In the genomic region with DNA sequence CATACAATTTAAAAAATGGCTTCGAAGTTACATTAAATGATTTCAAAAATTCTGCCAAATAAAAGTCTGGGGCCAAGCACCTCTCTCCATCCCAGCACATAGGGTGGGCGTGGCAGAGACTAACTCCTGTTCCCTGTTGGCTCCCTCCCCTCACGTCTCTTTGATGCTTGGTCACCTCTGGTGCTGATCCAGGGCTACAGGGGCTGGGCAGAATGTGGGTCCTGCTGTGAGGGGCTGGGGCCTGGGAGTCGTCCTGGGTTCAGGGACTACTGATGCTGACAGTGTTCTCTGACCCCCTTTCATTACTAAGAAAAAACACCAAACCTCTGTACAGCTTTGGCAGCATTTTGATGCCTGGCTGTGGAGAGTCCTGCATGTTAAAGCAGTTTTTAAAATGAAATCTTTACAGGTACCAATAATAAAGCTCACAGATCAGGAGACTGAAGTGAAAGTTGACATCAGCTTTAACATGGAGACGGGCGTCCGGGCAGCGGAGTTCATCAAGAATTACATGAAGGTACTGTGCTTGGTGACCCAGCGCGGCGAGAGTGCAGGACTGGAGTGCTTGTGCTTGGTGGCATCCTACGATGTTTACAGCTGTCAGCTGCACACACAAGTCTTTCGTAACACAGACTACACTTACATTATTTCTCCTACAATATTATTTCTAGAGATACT, we compare ENCODE assay signal across 18 cellular contexts. TPM values are rescaled to one million over a fixed set of nuclear protein-coding genes. Genes with fewer than 3 reads are reported as not detected.
A peak's percentile ranks its signal among the peaks of the same experiment; 100 is the strongest.
DNase-seq lines count a peak whose midpoint lies in the region; ATAC-seq and TF ChIP-seq lines count a peak whose summit lies in the region.
"Had no signal": no experiment of that assay in that cellular context is flagged by ENCODE, and none has a peak within 500 bp of the region (broad histone marks: within the 10 kb centered on the region; RNA-seq: fewer than 3 reads in every experiment).

No MANE protein-coding gene starts in this region.

- DNase-seq in activated CD4-positive, alpha-beta T cell treated with anti-CD3 and anti-CD28 coated beads for 36 hours, result no peak
- no peak for DNase-seq in activated CD4-positive, alpha-beta T cell treated with anti-CD3 and anti-CD28 coated beads for 4 hours
- DNase-seq in activated T-cell treated with anti-CD3 and anti-CD28 coated beads, Interleukin-2, amount 50 U/mL, for 72 hours, result no peak
- no peak for DNase-seq in activated T-cell treated with anti-CD3 and anti-CD28 coated beads, Interleukin-2, amount 50 U/mL, for 4 hours
- peak; percentile 61 for DNase-seq in sigmoid colon
- DNase-seq in upper lobe of right lung, result peak; percentile 33
- no peak for DNase-seq in ecto neural progenitor cell (ENCODE audit: low spot score)
- no peak for DNase-seq in T-cell
- DNase-seq: CD4-positive, alpha-beta memory T cell; DMS153; DMS79; GDM1; HCEC 1CT had no signal

- intact Hi-C loops in activated CD4-positive, alpha-beta T cell treated with anti-CD3 and anti-CD28 coated beads for 36 hours (cut with DNase I, micrococcal nuclease), result loop anchor here in 1 of 2 experiments (10.0 kb wide), 1 partner anchor 367 kb away; a partner anchor contains a TSS
- intact Hi-C loops in sigmoid colon (cut with DNase I), result loop anchor here (10.0 kb wide), 1 partner anchor 367 kb away; a partner anchor contains a TSS
- intact Hi-C loops in upper lobe of right lung (cut with DNase I), result loop anchor here (10.0 kb wide), 1 partner anchor 107 kb away; a partner anchor contains a TSS

- no peaks in the 10 kb centered on the region for H3K9me3 Mint-ChIP-seq in activated CD4-positive, alpha-beta T cell treated with anti-CD3 and anti-CD28 coated beads for 36 hours (ENCODE audit: low read depth)
- H3K9me3 Mint-ChIP-seq in activated T-cell treated with anti-CD3 and anti-CD28 coated beads, Interleukin-2, amount 50 U/mL, for 72 hours, result no peaks in the 10 kb centered on the region
- H3K9me3 Mint-ChIP-seq in activated T-cell treated with anti-CD3 and anti-CD28 coated beads, Interleukin-2, amount 50 U/mL, for 4 hours, result no peaks in the 10 kb centered on the region
- H3K9me3 Mint-ChIP-seq in T-cell, result no peaks in the 10 kb centered on the region
- H3K9me3 Mint-ChIP-seq: CD14-positive monocyte; CD4-positive, alpha-beta memory T cell; GM23338 had no signal

- ATAC-seq in activated CD4-positive, alpha-beta T cell treated with anti-CD3 and anti-CD28 coated beads for 36 hours, result no peak
- ATAC-seq in activated T-cell treated with anti-CD3 and anti-CD28 coated beads, Interleukin-2, amount 50 U/mL, for 72 hours (replicated peaks in 1 of 2), result no peak
- no peak for ATAC-seq in activated T-cell treated with anti-CD3 and anti-CD28 coated beads, Interleukin-2, amount 50 U/mL, for 4 hours
- ATAC-seq in upper lobe of right lung, result no peak
- no peak for ATAC-seq in T-cell (replicated peaks in 1 of 4)
- ATAC-seq: A549, GM23338 had no signal

- TF ChIP-seq EP300 in sigmoid colon (IDR thresholded peaks at IDR 0.05), result no peak

- no peak for TF ChIP-seq POLR2A in sigmoid colon (IDR thresholded peaks at IDR 0.05)

- H3K27me3 Mint-ChIP-seq in activated CD4-positive, alpha-beta T cell treated with anti-CD3 and anti-CD28 coated beads for 36 hours, result no peaks in the 10 kb centered on the region
- no peaks in the 10 kb centered on the region for H3K27me3 Mint-ChIP-seq in activated T-cell treated with anti-CD3 and anti-CD28 coated beads, Interleukin-2, amount 50 U/mL, for 72 hours (ENCODE audit: low read depth)
- H3K27me3 Mint-ChIP-seq in activated T-cell treated with anti-CD3 and anti-CD28 coated beads, Interleukin-2, amount 50 U/mL, for 4 hours (ENCODE audit: low read depth), result no peaks in the 10 kb centered on the region
- no peaks in the 10 kb centered on the region for H3K27me3 Mint-ChIP-seq in T-cell
- H3K27me3 Mint-ChIP-seq: CD4-positive, alpha-beta memory T cell had no signal

- H3K4me1 Mint-ChIP-seq in activated CD4-positive, alpha-beta T cell treated with anti-CD3 and anti-CD28 coated beads for 36 hours, result peaks cover 15% of the 10 kb centered on the region
- peaks cover 36% of the 10 kb centered on the region for H3K4me1 Mint-ChIP-seq in activated T-cell treated with anti-CD3 and anti-CD28 coated beads, Interleukin-2, amount 50 U/mL, for 72 hours (ENCODE audit: low read depth)
- H3K4me1 Mint-ChIP-seq in activated T-cell treated with anti-CD3 and anti-CD28 coated beads, Interleukin-2, amount 50 U/mL, for 4 hours (ENCODE audit: low read depth), result peaks cover 11% of the 10 kb centered on the region
- H3K4me1 Mint-ChIP-seq in T-cell, result peaks cover 4 to 16% (median 10%) of the 10 kb centered on the region in 3 donors

- CTCF ChIA-PET in activated CD4-positive, alpha-beta T cell treated with anti-CD3 and anti-CD28 coated beads for 36 hours (lab: Charles Lee), result interaction anchor here (0.9 to 1.0 kb wide), 3 partner anchors 9 to 18 kb away, joined by 3 to 4 read pairs (median 3); no protein-coding TSS in a partner anchor
- CTCF ChIA-PET in T-cell (lab: Charles Lee), result interaction anchor here in 1 of 2 donors (0.7 to 0.9 kb wide), 2 partner anchors 47 to 855 kb away, joined by 3 read pairs; no protein-coding TSS in a partner anchor

- 92 to 93% methylated on average over 13 of the region's 13 CpGs for WGBS in sigmoid colon, 2 donors

- TF ChIP-seq CTCF in sigmoid colon (IDR thresholded peaks at IDR 0.05) (no peak), upper lobe of right lung (IDR thresholded peaks at IDR 0.05) (no peak)

- no peak overlapping the region for H3K4me3 Mint-ChIP-seq in activated CD4-positive, alpha-beta T cell treated with anti-CD3 and anti-CD28 coated beads for 36 hours
- H3K4me3 Mint-ChIP-seq in activated T-cell treated with anti-CD3 and anti-CD28 coated beads, Interleukin-2, amount 50 U/mL, for 72 hours, result no peak overlapping the region
- H3K4me3 Mint-ChIP-seq in activated T-cell treated with anti-CD3 and anti-CD28 coated beads, Interleukin-2, amount 50 U/mL, for 4 hours, result no peak overlapping the region
- no peak overlapping the region for H3K4me3 Mint-ChIP-seq in T-cell
- H3K4me3 Mint-ChIP-seq: CD14-positive monocyte; CD4-positive, alpha-beta memory T cell; GM23338 had no signal

- H3K4me1 ChIP-seq in sigmoid colon (peaks cover 0 to 6% (median 4%) of the 10 kb centered on the region in 4 donors), upper lobe of right lung (no peaks in the 10 kb centered on the region)
- H3K4me1 ChIP-seq: A549, BLaER1 had no signal

- H3K4me3 ChIP-seq in sigmoid colon (no peak overlapping the region), upper lobe of right lung (no peak overlapping the region)
- H3K4me3 ChIP-seq: A549, BLaER1, GM23338 had no signal

- H3K27ac ChIP-seq in sigmoid colon (no peak overlapping the region), upper lobe of right lung (no peak overlapping the region)
- H3K27ac ChIP-seq: 22Rv1, A549, BLaER1 had no signal

- H3K27me3 ChIP-seq in sigmoid colon (no peaks in the 10 kb centered on the region), upper lobe of right lung (no peaks in the 10 kb centered on the region)
- H3K27me3 ChIP-seq: BLaER1 had no signal

- H3K27ac Mint-ChIP-seq in activated CD4-positive, alpha-beta T cell treated with anti-CD3 and anti-CD28 coated beads for 36 hours, result peak overlapping the region; percentile 58
- peak overlapping the region; percentile 72 for H3K27ac Mint-ChIP-seq in activated T-cell treated with anti-CD3 and anti-CD28 coated beads, Interleukin-2, amount 50 U/mL, for 72 hours
- H3K27ac Mint-ChIP-seq in T-cell, result no peak overlapping the region

- H3K9me3 ChIP-seq in sigmoid colon, result no peaks in the 10 kb centered on the region
- no peaks in the 10 kb centered on the region for H3K9me3 ChIP-seq in upper lobe of right lung
- H3K9me3 ChIP-seq: A549, BLaER1 had no signal

- peaks cover 49% of the 10 kb centered on the region for H3K36me3 Mint-ChIP-seq in activated CD4-positive, alpha-beta T cell treated with anti-CD3 and anti-CD28 coated beads for 36 hours (ENCODE audit: low read depth)
- H3K36me3 Mint-ChIP-seq in activated T-cell treated with anti-CD3 and anti-CD28 coated beads, Interleukin-2, amount 50 U/mL, for 72 hours (ENCODE audit: insufficient read depth in 2 of 2), result peaks cover 12 to 33% of the 10 kb centered on the region in 2 donors
- peaks cover 28% of the 10 kb centered on the region for H3K36me3 Mint-ChIP-seq in activated T-cell treated with anti-CD3 and anti-CD28 coated beads, Interleukin-2, amount 50 U/mL, for 4 hours (ENCODE audit: insufficient read depth)
- H3K36me3 Mint-ChIP-seq in T-cell, result peaks cover 48% of the 10 kb centered on the region

- POLR2A ChIA-PET in activated CD4-positive, alpha-beta T cell treated with anti-CD3 and anti-CD28 coated beads for 36 hours (lab: Charles Lee), result no interaction called here
- POLR2A ChIA-PET in T-cell (lab: Charles Lee), result interaction anchor here in 1 of 2 donors (0.6 kb wide), 1 partner anchor 1863 kb away, joined by 3 read pairs; no protein-coding TSS in a partner anchor

- H3K36me3 ChIP-seq in sigmoid colon (peaks cover 4 to 85% (median 22%) of the 10 kb centered on the region in 4 donors), upper lobe of right lung (peaks cover 84% of the 10 kb centered on the region)

RNA-seq across cellular contexts. Expression of a gene that starts 29.0 kb away (rescaled TPM):
- 10 to 100 TPM; 29.2 to 33.3 TPM for total RNA-seq in activated CD4-positive, alpha-beta T cell treated with anti-CD3 and anti-CD28 coated beads for 36 hours
- 10 to 100 TPM; 45.0 to 49.8 TPM for total RNA-seq in activated T-cell treated with anti-CD3 and anti-CD28 coated beads, Interleukin-2, amount 50 U/mL, for 72 hours
- total RNA-seq in activated T-cell treated with anti-CD3 and anti-CD28 coated beads, Interleukin-2, amount 50 U/mL, for 4 hours, result 10 to 100 TPM; 24.7 to 27.4 (median 25.9) TPM
- total RNA-seq in sigmoid colon, result 10 to 100 TPM; 14.6 to 27.4 (median 18.7) TPM
- polyA plus RNA-seq in sigmoid colon, result 10 to 100 TPM in 1 of 3 donors, 1 to 10 TPM in 2; 3.0 to 12.5 (median 3.2) TPM
- total RNA-seq in upper lobe of right lung, result 19.9 TPM
- 10 to 100 TPM; 42.7 to 62.9 (median 45.6) TPM for total RNA-seq in T-cell

Comparison
In these comparisons a context has a peak if more than half of its experiments do, and no peak if none do; other contexts are left out.
1. DNase-seq: peak in sigmoid colon (single experiment) and upper lobe of right lung (single experiment); none in activated CD4-positive, alpha-beta T cell treated with anti-CD3 and anti-CD28 coated beads for 36 hours (single experiment), activated CD4-positive, alpha-beta T cell treated with anti-CD3 and anti-CD28 coated beads for 4 hours (0 of 2), activated T-cell treated with anti-CD3 and anti-CD28 coated beads, Interleukin-2, amount 50 U/mL, for 72 hours (0 of 2), activated T-cell treated with anti-CD3 and anti-CD28 coated beads, Interleukin-2, amount 50 U/mL, for 4 hours (single experiment), ecto neural progenitor cell (single experiment) and T-cell (0 of 34).
2. H3K27ac Mint-ChIP-seq: peak in activated CD4-positive, alpha-beta T cell treated with anti-CD3 and anti-CD28 coated beads for 36 hours (single experiment) and activated T-cell treated with anti-CD3 and anti-CD28 coated beads, Interleukin-2, amount 50 U/mL, for 72 hours (single experiment); none in T-cell (0 of 2).